18 cellular contexts compared by ENCODE assay signal in genomic region chr4:122044496-122044895, GRCh38.
DNase-seq lines count a peak whose midpoint lies in the region; ATAC-seq and TF ChIP-seq lines count a peak whose summit lies in the region.
"Had no signal": no experiment of that assay in that cellular context is flagged by ENCODE, and none has a peak within 500 bp of the region (broad histone marks: within the 10 kb centered on the region; RNA-seq: fewer than 3 reads in every experiment).

No MANE protein-coding gene starts in this region.

- no peaks in the 10 kb centered on the region for H3K9me2 ChIP-seq in PC-3 (replicated peaks; ENCODE audit: low read length)

- TF ChIP-seq CTCF in MCF 10A (IDR thresholded peaks at IDR 0.05; ENCODE audit: unreplicated experiment): no peak
- TF ChIP-seq CTCF in mammary epithelial cell (conservative IDR thresholded peaks at IDR 0.05 in 1 of 2, IDR thresholded peaks at IDR 0.05 in 1 of 2; ENCODE audit: extremely low read depth in 1 of 2, insufficient read depth in 1 of 2, low read depth in 1 of 2, low read length in 2 of 2): no peak
- no peak for TF ChIP-seq CTCF in fibroblast of villous mesenchyme (IDR thresholded peaks at IDR 0.05; ENCODE audit: insufficient read depth, low read depth, low read length)
- no peak for TF ChIP-seq CTCF in PC-3 (conservative IDR thresholded peaks at IDR 0.05; ENCODE audit: low read depth, low read length)

- H3K36me3 Mint-ChIP-seq in MCF 10A (ENCODE audit: insufficient read depth, unreplicated experiment): no peaks in the 10 kb centered on the region
- H3K36me3 Mint-ChIP-seq: CD14-positive monocyte; CD8-positive, alpha-beta T cell had no signal

- in situ Hi-C loops in mammary epithelial cell (cut with MboI; ENCODE audit: low sequenced_read_pairs in 2 of 2): no loop called here

- H3K27me3 ChIP-seq in mammary epithelial cell (ENCODE audit: insufficient read depth, low read length): no peaks in the 10 kb centered on the region
- no peaks in the 10 kb centered on the region for H3K27me3 ChIP-seq in PC-3 (ENCODE audit: low read length)

- H3K79me2 ChIP-seq in mammary epithelial cell (ENCODE audit: insufficient read depth, low read length): no peaks in the 10 kb centered on the region
- no peaks in the 10 kb centered on the region for H3K79me2 ChIP-seq in PC-3 (ENCODE audit: low read length)

- no peaks in the 10 kb centered on the region for H4K20me1 ChIP-seq in mammary epithelial cell (ENCODE audit: insufficient read depth, low read length)
- H4K20me1 ChIP-seq in PC-3 (ENCODE audit: low read length): no peaks in the 10 kb centered on the region

- intact Hi-C loops in MCF 10A (cut with micrococcal nuclease): no loop called here
- intact Hi-C loops in mammary epithelial cell (cut with micrococcal nuclease): no loop called here
- intact Hi-C loops in PC-3 (cut with micrococcal nuclease): no loop called here

- no peaks in the 10 kb centered on the region for H3F3A ChIP-seq in PC-3 (ENCODE audit: low read length, unreplicated experiment)

- no peak overlapping the region for H3K27ac ChIP-seq in mammary epithelial cell (ENCODE audit: insufficient read depth, low read depth, low read length)
- no peak overlapping the region for H3K27ac ChIP-seq in PC-3 (ENCODE audit: low read length)
- H3K27ac ChIP-seq: 22Rv1 had no signal

- H2AFZ ChIP-seq in mammary epithelial cell (ENCODE audit: low read depth, low read length) (no peak overlapping the region), PC-3 (ENCODE audit: low read length) (no peak overlapping the region)

- dilution Hi-C loops in mammary epithelial cell (cut with HindIII; ENCODE audit: low sequenced_read_pairs): no loop called here

- H3K9me3 Mint-ChIP-seq in MCF 10A (ENCODE audit: unreplicated experiment): peaks cover 8% of the 10 kb centered on the region
- H3K9me3 Mint-ChIP-seq: CD8-positive, alpha-beta T cell; HFFc6 had no signal

- no TSS peak for BruUV-seq in MCF 10A (replicated peaks; lab: Mats Ljungman, UMichigan)
- no TSS peak for BruUV-seq in mammary epithelial cell (replicated peaks; lab: Mats Ljungman, UMichigan)
- BruUV-seq in PC-3 (replicated peaks; lab: Mats Ljungman, UMichigan): no TSS peak

- ATAC-seq in PC-3 (no peak), GM18502 (IDR thresholded peaks at IDR 0.05; ENCODE audit: poor library complexity, unreplicated experiment) (no peak), GM19397 (IDR thresholded peaks at IDR 0.05; ENCODE audit: unreplicated experiment) (no peak)
- ATAC-seq: CD8-positive, alpha-beta T cell; HepG2 had no signal

- H3K36me3 ChIP-seq in mammary epithelial cell (ENCODE audit: insufficient read depth, low read length): no peaks in the 10 kb centered on the region
- H3K36me3 ChIP-seq in PC-3 (ENCODE audit: low read depth, low read length): no peaks in the 10 kb centered on the region

- H3K4me1 Mint-ChIP-seq in MCF 10A (ENCODE audit: insufficient read depth, unreplicated experiment): peaks cover 15% of the 10 kb centered on the region
- H3K4me1 Mint-ChIP-seq: CD14-positive monocyte had no signal

- H3K27me3 Mint-ChIP-seq in MCF 10A (ENCODE audit: insufficient read depth, unreplicated experiment): no peaks in the 10 kb centered on the region

- POLR2A ChIA-PET in MCF 10A (lab: Yijun Ruan, JAX): no interaction called here
- POLR2A ChIA-PET in PC-3 (lab: Charles Lee; ENCODE audit: unreplicated experiment): no interaction called here

- CTCF ChIA-PET in MCF 10A (lab: Yijun Ruan, JAX) (interaction anchor here (0.6 to 1.1 kb wide), 3 partner anchors 84 to 298 kb away, joined by 4 to 5 read pairs (median 4); no protein-coding TSS in a partner anchor), mammary epithelial cell (lab: Charles Lee; ENCODE audit: low non-redundant PET) (no interaction called here), PC-3 (lab: Charles Lee) (no interaction called here)

- no peak overlapping the region for H3K4me3 ChIP-seq in mammary epithelial cell (replicated peaks in 1 of 3; ENCODE audit: insufficient read depth in 1 of 3, low read depth in 2 of 3, low read length in 3 of 3)
- no peak overlapping the region for H3K4me3 ChIP-seq in fibroblast of villous mesenchyme (ENCODE audit: low read depth, low read length)
- H3K4me3 ChIP-seq in PC-3 (ENCODE audit: low read length): no peak overlapping the region

- H3K9me3 ChIP-seq in mammary epithelial cell (replicated peaks; ENCODE audit: insufficient read depth, low read length) (no peaks in the 10 kb centered on the region), PC-3 (ENCODE audit: low read length) (no peaks in the 10 kb centered on the region)

- no peak overlapping the region for H3K27ac Mint-ChIP-seq in MCF 10A (ENCODE audit: low read depth, unreplicated experiment)
- H3K27ac Mint-ChIP-seq: CD14-positive monocyte; CD8-positive, alpha-beta T cell; HFFc6 had no signal

- DNase-seq in MCF 10A (ENCODE audit: unreplicated experiment): peak; percentile 7
- DNase-seq in mammary epithelial cell: no peak
- peak; percentile 73 for DNase-seq in amniotic epithelial cell (ENCODE audit: low read depth)
- peak; percentile 43 for DNase-seq in fibroblast of villous mesenchyme (ENCODE audit: low read depth)
- no peak for DNase-seq in glomerular visceral epithelial cell (ENCODE audit: extremely low spot score)
- DNase-seq in PC-3: no peak
- DNase-seq: CD8-positive, alpha-beta T cell; COR-L47; DMS153; DMS79 treated with DMSO at 0.1 percent for 48 hours; EL; HCEC 1CT had no signal

- WGBS in mammary epithelial cell (ENCODE audit: low coverage, missing lambda C conversion rate): 92% methylated on average over 1 of the region's 1 CpG

- H3K4me3 Mint-ChIP-seq in MCF 10A (ENCODE audit: unreplicated experiment): no peak overlapping the region
- H3K4me3 Mint-ChIP-seq: CD8-positive, alpha-beta T cell; HFFc6 had no signal

- H3K4me1 ChIP-seq in mammary epithelial cell (ENCODE audit: insufficient read depth, low read length): no peaks in the 10 kb centered on the region
- peaks cover 13% of the 10 kb centered on the region for H3K4me1 ChIP-seq in PC-3 (ENCODE audit: insufficient read depth, low read length)

- H3K9ac ChIP-seq in mammary epithelial cell (ENCODE audit: insufficient read depth, low read length) (no peak overlapping the region), PC-3 (ENCODE audit: low read length) (no peak overlapping the region)

- no peak overlapping the region for H3K4me2 ChIP-seq in mammary epithelial cell (ENCODE audit: insufficient read depth, low read depth, low read length)
- no peak overlapping the region for H3K4me2 ChIP-seq in PC-3 (ENCODE audit: low read length)

Comparison
In these comparisons a context has a peak if more than half of its experiments do, and no peak if none do; other contexts are left out.
1. DNase-seq: peak in MCF 10A (single experiment), amniotic epithelial cell (single experiment) and fibroblast of villous mesenchyme (single experiment); none in mammary epithelial cell (single experiment), glomerular visceral epithelial cell (single experiment) and PC-3 (single experiment).